ENCODE assay signal across 12 cellular contexts in genomic region chr4:36281384-36282106, GRCh38. TPM values are rescaled to one million over a fixed set of nuclear protein-coding genes. Genes with fewer than 3 reads are reported as not detected.
A peak's percentile ranks its signal among the peaks of the same experiment; 100 is the strongest.
DNase-seq lines count a peak whose midpoint lies in the region; ATAC-seq and TF ChIP-seq lines count a peak whose summit lies in the region.
"Had no signal": no experiment of that assay in that cellular context is flagged by ENCODE, and none has a peak within 500 bp of the region (broad histone marks: within the 10 kb centered on the region; RNA-seq: fewer than 3 reads in every experiment).

Gene DTHD1 (plus strand): TSS chr4:36281616. CDS start chr4:36281759, 143 bp downstream.

- H3K27me3 Mint-ChIP-seq in Calu3 (ENCODE audit: unreplicated experiment) (no peaks in the 10 kb centered on the region), glutamatergic neuron (ENCODE audit: unreplicated experiment) (no peaks in the 10 kb centered on the region)

- H2AFZ ChIP-seq in Loucy (ENCODE audit: low read length), result 0 out of 2 replicates have a peak within 1 kb of the TSS, but pooled peaks have one; percentile 8
- H2AFZ ChIP-seq in trophoblast cell (ENCODE audit: insufficient read depth, low read length, poor library complexity), result no peak within 1 kb of the TSS

- 0 out of 2 replicates have a peak, but pooled peaks cover 3% of the 10 kb centered on the region for H3F3A ChIP-seq in Loucy (ENCODE audit: low read depth)

- H3K4me1 ChIP-seq in Loucy (ENCODE audit: insufficient read depth, low read length, poor library complexity, severe bottlenecking) (peaks cover 77% of the 10 kb centered on the region), trophoblast cell (ENCODE audit: control insufficient read depth in 1 of 2, insufficient read depth in 2 of 2, low read length in 2 of 2) (peaks cover 0 to 2% of the 10 kb centered on the region in 2 experiments)

- no peak within 1 kb of the TSS for H2AK5ac ChIP-seq in trophoblast cell (ENCODE audit: low read length)

- H3K27ac Mint-ChIP-seq in Calu3 (ENCODE audit: unreplicated experiment) (peak within 1 kb of the TSS; percentile 61), glutamatergic neuron (ENCODE audit: unreplicated experiment) (no peak within 1 kb of the TSS)

- H3K4me2 ChIP-seq in Loucy (ENCODE audit: low read depth, low read length, poor library complexity, severe bottlenecking) (peak within 1 kb of the TSS; percentile 68), trophoblast cell (ENCODE audit: low read length) (peak within 1 kb of the TSS; percentile 6)

- no peaks in the 10 kb centered on the region for H4K20me1 ChIP-seq in Loucy (ENCODE audit: insufficient read depth, low read length, poor library complexity, severe bottlenecking)

- H3K4me1 Mint-ChIP-seq in Calu3 (ENCODE audit: low read depth, unreplicated experiment) (peaks cover 19% of the 10 kb centered on the region), glutamatergic neuron (ENCODE audit: low read depth, unreplicated experiment) (peaks cover 3% of the 10 kb centered on the region)

- H3K9me3 Mint-ChIP-seq in Calu3 (ENCODE audit: low read depth, unreplicated experiment) (no peaks in the 10 kb centered on the region), glutamatergic neuron (ENCODE audit: unreplicated experiment) (no peaks in the 10 kb centered on the region)

- H3K4me3 ChIP-seq in Loucy (ENCODE audit: low read length, poor library complexity, severe bottlenecking) (peak within 1 kb of the TSS; percentile 54), trophoblast cell (ENCODE audit: low read depth, low read length) (no peak within 1 kb of the TSS)

- H3K9ac ChIP-seq in Loucy (ENCODE audit: low read depth, low read length, poor library complexity, severe bottlenecking) (peak within 1 kb of the TSS; percentile 59), trophoblast cell (ENCODE audit: low read length) (no peak within 1 kb of the TSS)

- peak; percentile 14 for DNase-seq in Calu3
- DNase-seq in caudate nucleus (lab: John Stamatoyannopoulos, UW), result no peak
- no peak for DNase-seq in trophoblast cell
- DNase-seq in glutamatergic neuron, result no peak
- no peak for DNase-seq in activated effector memory CD4-positive, alpha-beta T cell treated with Interleukin-2 at 50 U/mL for 16 hours
- DNase-seq: activated gamma-delta T cell, dermis blood vessel endothelial cell had no signal

- H3K79me2 ChIP-seq in Loucy (ENCODE audit: insufficient read depth, low read length) (no peaks in the 10 kb centered on the region), trophoblast cell (ENCODE audit: control insufficient read depth, insufficient read depth, low read length, poor library complexity) (no peaks in the 10 kb centered on the region)

- CTCF ChIA-PET in Calu3 (lab: Charles Lee), result no interaction called here

- H3K9me3 ChIP-seq in Loucy (ENCODE audit: insufficient read depth, low read depth, low read length), result no peaks in the 10 kb centered on the region
- no peaks in the 10 kb centered on the region for H3K9me3 ChIP-seq in trophoblast cell (ENCODE audit: insufficient read depth, low read depth, low read length)

- no TSS peak for BruUV-seq in Calu3 (replicated peaks; lab: Mats Ljungman, UMichigan)

- H3K23ac ChIP-seq in trophoblast cell (ENCODE audit: low read length), result no peak within 1 kb of the TSS

- no peaks in the 10 kb centered on the region for H3K79me1 ChIP-seq in trophoblast cell (ENCODE audit: low read length)

- no peak within 1 kb of the TSS for H3K4ac ChIP-seq in trophoblast cell (ENCODE audit: low read depth, low read length)

- no peak within 1 kb of the TSS for H4K12ac ChIP-seq in trophoblast cell (ENCODE audit: low read depth, low read length)

- H3K27me3 ChIP-seq in Loucy (ENCODE audit: insufficient read depth, low read length, poor library complexity, severe bottlenecking), result no peaks in the 10 kb centered on the region
- no peaks in the 10 kb centered on the region for H3K27me3 ChIP-seq in trophoblast cell (ENCODE audit: insufficient read depth, low read length)

- no peak within 1 kb of the TSS for H2BK5ac ChIP-seq in trophoblast cell (ENCODE audit: low read depth, low read length, poor library complexity)

- peak within 1 kb of the TSS; percentile 96 for H3K27ac ChIP-seq in caudate nucleus (ENCODE audit: low read depth, low read length)
- no peak within 1 kb of the TSS for H3K27ac ChIP-seq in trophoblast cell (ENCODE audit: low read depth, low read length)

- H3K36me3 ChIP-seq in Loucy (ENCODE audit: insufficient read depth, low read length), result no peaks in the 10 kb centered on the region
- H3K36me3 ChIP-seq in trophoblast cell (ENCODE audit: control insufficient read depth in 1 of 2, insufficient read depth in 2 of 2, low read length in 2 of 2), result no peaks in the 10 kb centered on the region

- H2BK120ac ChIP-seq in trophoblast cell (ENCODE audit: insufficient read depth, low read length, poor library complexity), result no peak within 1 kb of the TSS

- WGBS in trophoblast cell (ENCODE audit: extremely low coverage, insufficient coverage, insufficient read length), result no CpG with 5 or more reads among the region's 5 CpGs

- H3K9me2 ChIP-seq in Loucy (replicated peaks; ENCODE audit: low read depth, low read length), result no peaks in the 10 kb centered on the region

- no peak within 1 kb of the TSS for H3K4me3 Mint-ChIP-seq in Calu3 (ENCODE audit: low read depth, unreplicated experiment)
- H3K4me3 Mint-ChIP-seq in glutamatergic neuron (ENCODE audit: unreplicated experiment), result no peak within 1 kb of the TSS

- H2BK12ac ChIP-seq in trophoblast cell (ENCODE audit: low read length), result no peak within 1 kb of the TSS

- H3K18ac ChIP-seq in trophoblast cell (ENCODE audit: low read length), result no peak within 1 kb of the TSS

- H3K36me3 Mint-ChIP-seq in Calu3 (ENCODE audit: insufficient read depth, unreplicated experiment), result no peaks in the 10 kb centered on the region
- H3K36me3 Mint-ChIP-seq in glutamatergic neuron (ENCODE audit: unreplicated experiment), result no peaks in the 10 kb centered on the region

- intact Hi-C loops in Calu3 (cut with micrococcal nuclease; ENCODE audit: unreplicated experiment), result no loop called here

- no peak within 1 kb of the TSS for H4K91ac ChIP-seq in trophoblast cell (ENCODE audit: low read depth, low read length)

- H3K14ac ChIP-seq in trophoblast cell (ENCODE audit: low read length), result no peak within 1 kb of the TSS

- no peak for TF ChIP-seq CTCF in Calu3 (IDR thresholded peaks at IDR 0.05; ENCODE audit: unreplicated experiment)
- TF ChIP-seq CTCF in Loucy (conservative IDR thresholded peaks at IDR 0.05; ENCODE audit: low read length), result no peak
- TF ChIP-seq CTCF in glutamatergic neuron (IDR thresholded peaks at IDR 0.05; ENCODE audit: partially characterized antibody, unreplicated experiment), result no peak

- H4K8ac ChIP-seq in trophoblast cell (ENCODE audit: low read depth, low read length), result no peak within 1 kb of the TSS

- no peak for ATAC-seq in HG03432 (IDR thresholded peaks at IDR 0.05; ENCODE audit: unreplicated experiment)

RNA-seq across cellular contexts. Expression of gene DTHD1, which starts in this region (rescaled TPM):
- total RNA-seq in Calu3 (2022) (not detected in 2 replicates), glutamatergic neuron (ENCODE audit: unreplicated experiment) (not detected)
- not detected in 2 replicates for polyA plus RNA-seq in trophoblast cell (2013)
- total RNA-seq: dermis blood vessel endothelial cell, LHCN-M2, OCI-LY7, pulmonary artery endothelial cell had no signal

Comparison
In these comparisons a context has a peak if more than half of its experiments do, and no peak if none do; other contexts are left out.
1. Peak in DNase-seq in Calu3; RNA of the gene not detected or under 1 TPM.